9 cellular contexts compared by ENCODE assay signal in the genomic region with DNA sequence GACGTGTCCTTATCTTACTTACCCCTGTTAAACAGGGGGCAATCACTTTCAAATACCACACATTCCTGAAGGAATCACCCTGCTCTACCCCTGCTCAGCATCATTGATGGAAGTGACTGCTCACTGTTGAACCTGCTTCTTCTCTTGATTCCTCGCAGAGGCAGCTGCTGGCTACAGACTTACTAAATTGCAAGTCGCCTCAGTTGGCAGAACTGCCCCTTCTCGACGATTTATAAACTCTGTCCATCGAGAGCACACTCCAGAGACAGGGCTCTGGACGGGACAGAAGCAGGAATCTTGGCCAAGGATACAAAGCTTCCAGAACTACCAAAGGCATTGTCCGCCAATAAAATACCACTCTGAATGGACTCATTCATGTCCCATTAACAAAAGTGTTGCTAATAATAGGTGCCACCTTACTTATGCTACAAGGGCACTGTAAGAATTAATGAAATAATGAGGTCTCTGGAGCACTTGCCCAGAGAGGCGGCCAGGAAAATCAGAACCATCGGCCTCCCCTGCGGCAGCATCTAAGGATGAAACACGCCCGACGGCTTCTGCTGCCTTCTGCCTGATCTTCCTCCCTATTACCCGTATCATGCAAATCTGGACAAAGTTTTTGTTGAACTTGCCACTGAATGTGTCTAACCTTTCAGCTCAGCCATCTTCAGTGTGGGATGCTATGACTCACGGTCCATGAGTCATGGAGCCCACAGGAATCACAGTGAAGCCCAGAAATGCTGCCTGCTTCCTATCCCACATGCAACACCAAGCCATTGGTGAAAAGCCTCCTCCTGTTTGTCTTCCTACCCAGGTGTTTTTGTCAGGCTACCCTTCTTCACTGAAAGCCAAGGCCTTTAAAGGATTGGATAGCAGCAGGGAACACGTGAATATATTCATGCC.
DNase-seq lines count a peak whose midpoint lies in the region; ATAC-seq and TF ChIP-seq lines count a peak whose summit lies in the region.
"Had no signal": no experiment of that assay in that cellular context is flagged by ENCODE, and none has a peak within 500 bp of the region (broad histone marks: within the 10 kb centered on the region; RNA-seq: fewer than 3 reads in every experiment).

No MANE protein-coding gene starts in this region.

- no peaks in the 10 kb centered on the region for H3K36me3 ChIP-seq in HCT116 (ENCODE audit: control insufficient read depth in 1 of 2, insufficient read depth in 2 of 2, low read length in 2 of 2)

- H3K4me1 ChIP-seq in HCT116 (ENCODE audit: control insufficient read depth in 1 of 2, insufficient read depth in 2 of 2, low read length in 2 of 2): peaks cover 11 to 19% of the 10 kb centered on the region in 2 experiments

- RAD21 ChIA-PET in HCT116 (lab: Charles Lee; ENCODE audit: low non-redundant PET in 1 of 2, low total read pairs in 2 of 2, uncharacterized antibody in 2 of 2, unreplicated experiment in 2 of 2): no interaction called here

- H3K27ac ChIP-seq in HCT116 (ENCODE audit: low read depth, low read length): no peak overlapping the region

- H2AFZ ChIP-seq in HCT116 (ENCODE audit: low read depth, low read length, poor library complexity, severe bottlenecking): peak overlapping the region; percentile 28

- H3K9me3 ChIP-seq in HCT116 (ENCODE audit: control insufficient read depth in 1 of 2, insufficient read depth in 1 of 2, low read depth in 1 of 2, low read length in 2 of 2): no peaks in the 10 kb centered on the region

- no peaks in the 10 kb centered on the region for H4K20me1 ChIP-seq in HCT116 (ENCODE audit: insufficient read depth)

- intact Hi-C loops in HCT116 (cut with micrococcal nuclease): no loop called here

- H3K79me2 ChIP-seq in HCT116 (ENCODE audit: insufficient read depth, low read length): no peaks in the 10 kb centered on the region

- peak overlapping the region in 1 of 2 experiments; percentile 12; a peak in 1 of 4 replicates for H3K4me3 ChIP-seq in HCT116 (replicated peaks in 1 of 2; ENCODE audit: low read depth in 1 of 2, low read length in 2 of 2)

- no peaks in the 10 kb centered on the region for H3K9me2 ChIP-seq in HCT116 (ENCODE audit: insufficient read depth)

- CTCF ChIA-PET in HCT116 (lab: Charles Lee): interaction anchor here (1.3 kb wide), 1 partner anchor 333 kb away, joined by 4 read pairs; no protein-coding TSS in a partner anchor

- TF ChIP-seq RAD21 in HCT116 (IDR thresholded peaks at IDR 0.05; ENCODE audit: low read depth): peak; percentile 9; the same call in 1 of the 2 replicates

- no peak for TF ChIP-seq POLR2A in HCT116 (IDR thresholded peaks at IDR 0.05; ENCODE audit: borderline replicate concordance, extremely low read depth, insufficient read depth, insufficient read length)

- POLR2A ChIA-PET in HCT116 (lab: Charles Lee): no interaction called here

- BruUV-seq in HCT116 (replicated peaks; lab: Mats Ljungman, UMichigan): no TSS peak

- DNase-seq in HCT116 (ENCODE audit: low read depth, low spot score) (peak; percentile 82), T1000 (lab: John Stamatoyannopoulos, UW) (peak; percentile 43), fibroblast of the conjunctiva (ENCODE audit: low read depth) (peak; percentile 63), renal cortical epithelial cell (ENCODE audit: low read depth) (peak; percentile 96), DMS153 treated with DMSO at 0.1 percent for 48 hours (lab: John Stamatoyannopoulos, UW; ENCODE audit: unreplicated experiment) (no peak), NCI-H1092 (lab: John Stamatoyannopoulos, UW) (no peak), COR-L47 (lab: John Stamatoyannopoulos, UW) (no peak), activated gamma-delta T cell (lab: John Stamatoyannopoulos, UW) (no peak)

- TF ChIP-seq CTCF in HCT116 (IDR thresholded peaks at IDR 0.05 in 2 of 3, conservative IDR thresholded peaks at IDR 0.05 in 1 of 3; ENCODE audit: borderline replicate concordance in 1 of 3, insufficient read depth in 1 of 3, low read depth in 2 of 3, low read length in 2 of 3): no peak

- H3K27me3 ChIP-seq in HCT116 (ENCODE audit: insufficient read depth, low read length): no peaks in the 10 kb centered on the region

- H3K9ac ChIP-seq in HCT116 (ENCODE audit: low read length): no peak overlapping the region

- peak overlapping the region; percentile 52 for H3K4me2 ChIP-seq in HCT116 (ENCODE audit: low read length)

- peak; percentile 97 for ATAC-seq in HCT116
- ATAC-seq: naive thymus-derived CD4-positive, alpha-beta T cell had no signal

TF ChIP-seq in HCT116, 20 proteins besides CTCF, POLR2A, EP300 and RAD21:
- TF ChIP-seq EZH2 (IDR thresholded peaks at IDR 0.05) (no peak), EZH2phosphoT487 (IDR thresholded peaks at IDR 0.05; ENCODE audit: borderline replicate concordance) (no peak), JUND (IDR thresholded peaks at IDR 0.05) (peak; percentile 95), CBX3 (IDR thresholded peaks at IDR 0.05; ENCODE audit: low read depth) (peak; percentile 84; the same call in 1 of the 2 replicates), YY1 (IDR thresholded peaks at IDR 0.05; ENCODE audit: extremely low read depth, insufficient replicate concordance, low read depth, low read length) (peak; percentile 60), SP1 (IDR thresholded peaks at IDR 0.05; ENCODE audit: low read depth) (peak; percentile 56), TCF7L2 (IDR thresholded peaks at IDR 0.05; ENCODE audit: borderline replicate concordance, extremely low read depth, insufficient read depth, insufficient read length) (no peak), ZNF274 (IDR thresholded peaks at IDR 0.05; ENCODE audit: low read depth, low read length) (no peak), ZFX (IDR thresholded peaks at IDR 0.05) (no peak), POLR2AphosphoS5 (IDR thresholded peaks at IDR 0.05; ENCODE audit: low read depth, low read length) (peak; percentile 40; the same call in 1 of the 2 replicates), REST (IDR thresholded peaks at IDR 0.05; ENCODE audit: low read depth) (no peak), SIN3A (IDR thresholded peaks at IDR 0.05; ENCODE audit: low read depth) (no peak), MAX (IDR thresholded peaks at IDR 0.05) (peak; percentile 37; the same call in 1 of the 2 replicates), ATF3 (IDR thresholded peaks at IDR 0.05) (0 out of 2 replicates have a peak, but pooled peaks have one; percentile 26), FOSL1 (IDR thresholded peaks at IDR 0.05; ENCODE audit: low read depth) (peak; percentile 97), EGR1 (IDR thresholded peaks at IDR 0.05; ENCODE audit: low read depth) (no peak), CEBPB (IDR thresholded peaks at IDR 0.05; ENCODE audit: low read depth) (no peak), SRF (IDR thresholded peaks at IDR 0.05; ENCODE audit: low read depth) (peak; percentile 43; the same call in 1 of the 2 replicates)
- TF ChIP-seq, protein P1, sequence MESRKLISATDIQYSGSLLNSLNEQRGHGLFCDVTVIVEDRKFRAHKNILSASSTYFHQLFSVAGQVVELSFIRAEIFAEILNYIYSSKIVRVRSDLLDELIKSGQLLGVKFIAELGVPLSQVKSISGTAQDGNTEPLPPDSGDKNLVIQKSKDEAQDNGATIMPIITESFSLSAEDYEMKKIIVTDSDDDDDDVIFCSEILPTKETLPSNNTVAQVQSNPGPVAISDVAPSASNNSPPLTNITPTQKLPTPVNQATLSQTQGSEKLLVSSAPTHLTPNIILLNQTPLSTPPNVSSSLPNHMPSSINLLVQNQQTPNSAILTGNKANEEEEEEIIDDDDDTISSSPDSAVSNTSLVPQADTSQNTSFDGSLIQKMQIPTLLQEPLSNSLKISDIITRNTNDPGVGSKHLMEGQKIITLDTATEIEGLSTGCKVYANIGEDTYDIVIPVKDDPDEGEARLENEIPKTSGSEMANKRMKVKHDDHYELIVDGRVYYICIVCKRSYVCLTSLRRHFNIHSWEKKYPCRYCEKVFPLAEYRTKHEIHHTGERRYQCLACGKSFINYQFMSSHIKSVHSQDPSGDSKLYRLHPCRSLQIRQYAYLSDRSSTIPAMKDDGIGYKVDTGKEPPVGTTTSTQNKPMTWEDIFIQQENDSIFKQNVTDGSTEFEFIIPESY (IDR thresholded peaks at IDR 0.05; ENCODE audit: extremely low read depth, insufficient replicate concordance, low read length): no peak

Comparison
In these comparisons a context has a peak if more than half of its experiments do, and no peak if none do; other contexts are left out.
1. DNase-seq: peak in HCT116 (single experiment), T1000 (single experiment), fibroblast of the conjunctiva (single experiment) and renal cortical epithelial cell (single experiment); none in DMS153 treated with DMSO at 0.1 percent for 48 hours (single experiment), NCI-H1092 (single experiment), COR-L47 (single experiment) and activated gamma-delta T cell (single experiment).